Comparison of ENCODE assay signal across 1 cellular context in the genomic region with DNA sequence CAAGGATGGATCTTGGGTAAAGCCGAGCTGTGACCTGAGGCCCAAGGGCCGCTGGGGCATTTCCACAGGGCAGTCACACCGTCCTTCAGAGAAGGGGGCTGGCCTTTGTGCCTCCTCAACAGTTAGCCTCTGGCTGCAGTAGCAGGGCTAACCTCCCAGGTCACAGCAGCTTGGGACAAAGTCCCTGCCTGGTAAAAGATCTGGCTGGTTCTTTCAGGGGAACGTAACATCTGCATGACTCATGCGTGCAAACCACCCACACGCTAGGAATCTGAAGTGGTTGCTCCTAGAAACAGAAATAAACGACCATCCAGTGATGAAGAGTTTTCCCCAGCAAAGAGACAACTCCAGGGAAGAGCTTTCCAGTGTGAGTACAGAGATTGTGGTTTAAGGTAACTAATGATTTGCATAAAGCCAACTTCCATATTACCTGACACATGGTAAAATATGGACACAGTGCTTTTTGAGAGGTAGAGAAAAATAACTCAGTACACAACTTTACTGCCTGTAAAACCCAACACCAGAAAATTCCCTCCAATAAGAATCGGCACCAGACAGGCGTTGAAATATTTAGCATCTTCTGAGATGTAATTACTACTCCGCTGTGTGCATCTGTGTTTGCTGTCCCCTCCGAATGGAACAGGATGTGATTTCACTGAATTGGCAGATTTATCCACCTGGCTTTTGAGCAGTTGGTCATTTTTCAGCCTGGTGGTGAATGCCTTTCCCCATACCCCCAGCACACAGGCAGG.
TF ChIP-seq lines count a peak whose summit lies in the region.

No MANE protein-coding gene starts in this region.

TF ChIP-seq in K562, 482 proteins besides CTCF, POLR2A, EP300 and RAD21 (continued from another document):
- TF ChIP-seq ZNF197 (CRISPR knock-in tag; IDR thresholded peaks at IDR 0.05; ENCODE audit: low read depth): no peak
- TF ChIP-seq MAZ (CRISPR knock-in tag; conservative IDR thresholded peaks at IDR 0.05 in 1 of 2, IDR thresholded peaks at IDR 0.05 in 1 of 2): no peak
- TF ChIP-seq SMAD3 (CRISPR knock-in tag; conservative IDR thresholded peaks at IDR 0.05): no peak
- TF ChIP-seq, protein P1, sequence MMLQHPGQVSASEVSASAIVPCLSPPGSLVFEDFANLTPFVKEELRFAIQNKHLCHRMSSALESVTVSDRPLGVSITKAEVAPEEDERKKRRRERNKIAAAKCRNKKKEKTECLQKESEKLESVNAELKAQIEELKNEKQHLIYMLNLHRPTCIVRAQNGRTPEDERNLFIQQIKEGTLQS (IDR thresholded peaks at IDR 0.05): peak; percentile 40; the same call in 1 of the 2 replicates
- TF ChIP-seq, protein P1 (CRISPR knock-in tag; conservative IDR thresholded peaks at IDR 0.05): no peak
- no peak for TF ChIP-seq IRF2 (CRISPR knock-in tag; IDR thresholded peaks at IDR 0.05)
- peak; percentile 44; the same call in 1 of the 2 replicates for TF ChIP-seq FOSL1 (tag; conservative IDR thresholded peaks at IDR 0.05)
- TF ChIP-seq ZNF764 (CRISPR knock-in tag; IDR thresholded peaks at IDR 0.05; ENCODE audit: low read depth): no peak
- TF ChIP-seq TAF7 (tag; IDR thresholded peaks at IDR 0.05): no peak
- TF ChIP-seq KLF16 (IDR thresholded peaks at IDR 0.05): no peak
- no peak for TF ChIP-seq SRF (CRISPR knock-in tag; IDR thresholded peaks at IDR 0.05)
- TF ChIP-seq HMG20B (CRISPR knock-in tag; IDR thresholded peaks at IDR 0.05): no peak
- no peak for TF ChIP-seq ESRRA (IDR thresholded peaks at IDR 0.05; ENCODE audit: borderline replicate concordance, low read depth)
- TF ChIP-seq, protein P2, sequence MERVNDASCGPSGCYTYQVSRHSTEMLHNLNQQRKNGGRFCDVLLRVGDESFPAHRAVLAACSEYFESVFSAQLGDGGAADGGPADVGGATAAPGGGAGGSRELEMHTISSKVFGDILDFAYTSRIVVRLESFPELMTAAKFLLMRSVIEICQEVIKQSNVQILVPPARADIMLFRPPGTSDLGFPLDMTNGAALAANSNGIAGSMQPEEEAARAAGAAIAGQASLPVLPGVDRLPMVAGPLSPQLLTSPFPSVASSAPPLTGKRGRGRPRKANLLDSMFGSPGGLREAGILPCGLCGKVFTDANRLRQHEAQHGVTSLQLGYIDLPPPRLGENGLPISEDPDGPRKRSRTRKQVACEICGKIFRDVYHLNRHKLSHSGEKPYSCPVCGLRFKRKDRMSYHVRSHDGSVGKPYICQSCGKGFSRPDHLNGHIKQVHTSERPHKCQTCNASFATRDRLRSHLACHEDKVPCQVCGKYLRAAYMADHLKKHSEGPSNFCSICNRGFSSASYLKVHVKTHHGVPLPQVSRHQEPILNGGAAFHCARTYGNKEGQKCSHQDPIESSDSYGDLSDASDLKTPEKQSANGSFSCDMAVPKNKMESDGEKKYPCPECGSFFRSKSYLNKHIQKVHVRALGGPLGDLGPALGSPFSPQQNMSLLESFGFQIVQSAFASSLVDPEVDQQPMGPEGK (CRISPR knock-in tag; IDR thresholded peaks at IDR 0.05; ENCODE audit: borderline replicate concordance): no peak
- peak; percentile 56 for TF ChIP-seq EGR1 (conservative IDR thresholded peaks at IDR 0.05)
- TF ChIP-seq RFX1 (IDR thresholded peaks at IDR 0.05): peak; percentile 62
- TF ChIP-seq, protein P3, sequence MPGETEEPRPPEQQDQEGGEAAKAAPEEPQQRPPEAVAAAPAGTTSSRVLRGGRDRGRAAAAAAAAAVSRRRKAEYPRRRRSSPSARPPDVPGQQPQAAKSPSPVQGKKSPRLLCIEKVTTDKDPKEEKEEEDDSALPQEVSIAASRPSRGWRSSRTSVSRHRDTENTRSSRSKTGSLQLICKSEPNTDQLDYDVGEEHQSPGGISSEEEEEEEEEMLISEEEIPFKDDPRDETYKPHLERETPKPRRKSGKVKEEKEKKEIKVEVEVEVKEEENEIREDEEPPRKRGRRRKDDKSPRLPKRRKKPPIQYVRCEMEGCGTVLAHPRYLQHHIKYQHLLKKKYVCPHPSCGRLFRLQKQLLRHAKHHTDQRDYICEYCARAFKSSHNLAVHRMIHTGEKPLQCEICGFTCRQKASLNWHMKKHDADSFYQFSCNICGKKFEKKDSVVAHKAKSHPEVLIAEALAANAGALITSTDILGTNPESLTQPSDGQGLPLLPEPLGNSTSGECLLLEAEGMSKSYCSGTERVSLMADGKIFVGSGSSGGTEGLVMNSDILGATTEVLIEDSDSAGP (CRISPR knock-in tag; IDR thresholded peaks at IDR 0.05): no peak
